In genomic region chr10:43965033-43965917, GRCh38 we compare ENCODE assay signal across 11 cellular contexts.
DNase-seq lines count a peak whose midpoint lies in the region; ATAC-seq, FAIRE-seq and TF ChIP-seq lines count a peak whose summit lies in the region.
"Had no signal": no experiment of that assay in that cellular context is flagged by ENCODE, and none has a peak within 500 bp of the region (broad histone marks: within the 10 kb centered on the region; RNA-seq: fewer than 3 reads in every experiment).

No MANE protein-coding gene starts in this region.

- H2AFZ ChIP-seq in IMR-90 (replicated peaks; ENCODE audit: low read length, poor library complexity) = no peak overlapping the region

- in situ Hi-C loops in IMR-90 (cut with MboI; ENCODE audit: low sequenced_read_pairs) = no loop called here

- TF ChIP-seq POLR2A in IMR-90 (IDR thresholded peaks at IDR 0.05; ENCODE audit: low read depth, low read length) = no peak

- no peak overlapping the region for H3K4me2 ChIP-seq in IMR-90 (ENCODE audit: low read depth, low read length)

- no peak overlapping the region for H3K56ac ChIP-seq in IMR-90 (ENCODE audit: extremely low read depth, insufficient read depth, low read length)

- intact Hi-C loops in IMR-90 (cut with micrococcal nuclease) = no loop called here

- no peak overlapping the region for H3K18ac ChIP-seq in IMR-90 (ENCODE audit: low read depth, low read length)

- H3K9me1 ChIP-seq in IMR-90 (ENCODE audit: insufficient read depth, low read length) = peaks cover 8% of the 10 kb centered on the region; the same call in 1 of the 2 replicates

- no peak overlapping the region for H3K23ac ChIP-seq in IMR-90 (ENCODE audit: low read depth, low read length)

- ATAC-seq in GM18861 (IDR thresholded peaks at IDR 0.05; ENCODE audit: unreplicated experiment) (peak; percentile 66), IMR-90 (ENCODE audit: low read depth) (no peak), HG02623 (IDR thresholded peaks at IDR 0.05; ENCODE audit: unreplicated experiment) (no peak)
- ATAC-seq in stimulated activated naive CD8-positive, alpha-beta T cell treated with anti-CD3 and anti-CD28 coated beads, Interleukin-15, Interleukin-2, amounts not matched to agents 100 U/mL and 50 U/mL, for 24 hours = no peak
- ATAC-seq: T-helper 17 cell had no signal

- no peak overlapping the region for H2BK15ac ChIP-seq in IMR-90 (ENCODE audit: low read depth, low read length)

- DNase-seq in IMR-90 = peak; percentile 26
- DNase-seq in fibroblast of the aortic adventitia (ENCODE audit: low read depth) = peak; percentile 60
- DNase-seq in stimulated activated CD8-positive, alpha-beta memory T cell treated with anti-CD3 and anti-CD28 coated beads, Interleukin-4, amount 100 ng/mL, for 48 hours = peak; percentile 5
- no peak for DNase-seq in D341Med (ENCODE audit: low spot score)
- no peak for DNase-seq in stimulated activated naive CD8-positive, alpha-beta T cell treated with anti-CD3 and anti-CD28 coated beads, Interleukin-15, Interleukin-2, amounts not matched to agents 100 U/mL and 50 U/mL, for 24 hours
- no peak for DNase-seq in small intestine
- DNase-seq: hippocampal formation, T-helper 17 cell, testis had no signal

- no peak overlapping the region for H2BK120ac ChIP-seq in IMR-90 (ENCODE audit: low read depth, low read length)

- H2AK9ac ChIP-seq in IMR-90 (replicated peaks; ENCODE audit: low read depth, low read length, poor library complexity) = no peak overlapping the region

- H3K27me3 ChIP-seq in IMR-90 (ENCODE audit: control insufficient read depth, insufficient read depth, low read length) (peaks cover 35% of the 10 kb centered on the region), small intestine (ENCODE audit: control insufficient read depth in 2 of 2, insufficient read depth in 2 of 2, low read length in 2 of 2) (no peaks in the 10 kb centered on the region)
- H3K27me3 ChIP-seq: testis had no signal

- H3K79me1 ChIP-seq in IMR-90 (ENCODE audit: low read depth in 1 of 2, low read length in 2 of 2) = no peaks in the 10 kb centered on the region

- no peak overlapping the region for H4K5ac ChIP-seq in IMR-90 (ENCODE audit: low read depth, low read length)

- H3K27ac ChIP-seq in IMR-90 (ENCODE audit: insufficient read depth, low read length) (no peak overlapping the region), small intestine (ENCODE audit: low read depth in 1 of 2, low read length in 1 of 2) (no peak overlapping the region)

- H2AK5ac ChIP-seq in IMR-90 (ENCODE audit: low read depth, low read length) = peak overlapping the region; percentile 5; the same call in 1 of the 2 replicates

- no peak overlapping the region for H3K9ac ChIP-seq in IMR-90 (ENCODE audit: low read depth, low read length)

- H3K4me3 ChIP-seq in IMR-90 (ENCODE audit: insufficient read depth, low read depth, low read length) (no peak overlapping the region), fibroblast of the aortic adventitia (ENCODE audit: low read depth, low read length) (no peak overlapping the region), small intestine (ENCODE audit: low read depth in 1 of 2, low read length in 2 of 2) (no peak overlapping the region)
- H3K4me3 ChIP-seq: testis had no signal

- no peak for FAIRE-seq in small intestine (lab: Jason Lieb, UNC)

- POLR2A ChIA-PET in IMR-90 (lab: Charles Lee; ENCODE audit: unreplicated experiment) = no interaction called here

- no peak overlapping the region for H4K8ac ChIP-seq in IMR-90 (ENCODE audit: low read depth in 2 of 2, low read length in 2 of 2)

- H4K20me1 ChIP-seq in IMR-90 (ENCODE audit: insufficient read depth, low read length) = no peaks in the 10 kb centered on the region

- no peaks in the 10 kb centered on the region for H3K36me3 ChIP-seq in IMR-90 (ENCODE audit: control insufficient read depth, insufficient read depth, low read length)
- H3K36me3 ChIP-seq in small intestine (ENCODE audit: control insufficient read depth in 2 of 2, insufficient read depth in 2 of 2, low read length in 2 of 2) = no peaks in the 10 kb centered on the region

- dilution Hi-C loops in IMR-90 (cut with HindIII; ENCODE audit: low sequenced_read_pairs, unreplicated experiment) = no loop called here

- peaks cover 7% of the 10 kb centered on the region; the same call in 1 of the 2 replicates for H3K4me1 ChIP-seq in IMR-90 (ENCODE audit: control insufficient read depth, insufficient read depth, low read length)
- no peaks in the 10 kb centered on the region for H3K4me1 ChIP-seq in small intestine (ENCODE audit: control insufficient read depth in 2 of 2, insufficient read depth in 1 of 2, low read depth in 1 of 2, low read length in 1 of 2)

- no peaks in the 10 kb centered on the region for H3K9me3 ChIP-seq in IMR-90 (ENCODE audit: control insufficient read depth, insufficient read depth, low read length)
- H3K9me3 ChIP-seq in small intestine (ENCODE audit: control insufficient read depth, low read depth) = no peaks in the 10 kb centered on the region
- H3K9me3 ChIP-seq: testis had no signal

- WGBS in IMR-90 (ENCODE audit: extremely low coverage in 2 of 2, insufficient read length in 1 of 2), 2 experiments = 100% methylated on average over 5 of the region's 14 CpGs; no CpG with 5 or more reads in 1 of the 2 experiments
- WGBS in small intestine, 3 donors = 56 to 76% (median 59%) methylated on average over 14 of the region's 14 CpGs

- no peak overlapping the region for H3K14ac ChIP-seq in IMR-90 (replicated peaks; ENCODE audit: low read depth, low read length)

- no peak overlapping the region for H4K91ac ChIP-seq in IMR-90 (ENCODE audit: insufficient read depth, low read depth, low read length)

- CTCF ChIA-PET in IMR-90 (lab: Yijun Ruan, JAX) = no interaction called here

- no peak overlapping the region for H3K4ac ChIP-seq in IMR-90 (ENCODE audit: low read depth, low read length)

- H2BK5ac ChIP-seq in IMR-90 (ENCODE audit: low read depth, low read length, poor library complexity, severe bottlenecking) = no peak overlapping the region

- TF ChIP-seq RAD21 in IMR-90 (IDR thresholded peaks at IDR 0.05; ENCODE audit: low read length) = no peak

- TF ChIP-seq CTCF in IMR-90 (conservative IDR thresholded peaks at IDR 0.05; ENCODE audit: low read depth, low read length) (no peak), fibroblast of the aortic adventitia (IDR thresholded peaks at IDR 0.05; ENCODE audit: insufficient read depth, low read length) (no peak)

- BruUV-seq in IMR-90 (replicated peaks; lab: Mats Ljungman, UMichigan) = no TSS peak

- H2BK20ac ChIP-seq in IMR-90 (ENCODE audit: low read depth, low read length) = no peak overlapping the region

TF ChIP-seq in IMR-90, 13 proteins besides CTCF, POLR2A, EP300 and RAD21:
- TF ChIP-seq RFX5 (IDR thresholded peaks at IDR 0.05; ENCODE audit: low read depth, low read length) (no peak), MXI1 (IDR thresholded peaks at IDR 0.05; ENCODE audit: borderline replicate concordance, low read depth, low read length) (no peak), RCOR1 (IDR thresholded peaks at IDR 0.05; ENCODE audit: insufficient replicate concordance, low read length) (no peak), BHLHE40 (IDR thresholded peaks at IDR 0.05; ENCODE audit: low read depth, low read length) (no peak), MAFK (IDR thresholded peaks at IDR 0.05; ENCODE audit: low read depth, low read length) (no peak), SMC3 (IDR thresholded peaks at IDR 0.05; ENCODE audit: low read depth, low read length) (no peak), USF2 (IDR thresholded peaks at IDR 0.05; ENCODE audit: low read depth, low read length) (no peak), NFE2L2 (IDR thresholded peaks at IDR 0.05; ENCODE audit: low read depth, low read length) (no peak), FOS (IDR thresholded peaks at IDR 0.05; ENCODE audit: low read depth, low read length) (no peak), MAZ (IDR thresholded peaks at IDR 0.05; ENCODE audit: borderline replicate concordance, low read depth, low read length) (no peak), CEBPB (IDR thresholded peaks at IDR 0.05; ENCODE audit: low read depth, low read length) (no peak), CHD1 (IDR thresholded peaks at IDR 0.05; ENCODE audit: low read depth, low read length) (no peak)

Comparison
In these comparisons a context has a peak if more than half of its experiments do, and no peak if none do; other contexts are left out.
1. DNase-seq: peak in IMR-90 (single experiment), fibroblast of the aortic adventitia (single experiment) and stimulated activated CD8-positive, alpha-beta memory T cell treated with anti-CD3 and anti-CD28 coated beads, Interleukin-4, amount 100 ng/mL, for 48 hours (single experiment); none in D341Med (single experiment), stimulated activated naive CD8-positive, alpha-beta T cell treated with anti-CD3 and anti-CD28 coated beads, Interleukin-15, Interleukin-2, amounts not matched to agents 100 U/mL and 50 U/mL, for 24 hours (single experiment) and small intestine (single experiment).